In the genomic region with DNA sequence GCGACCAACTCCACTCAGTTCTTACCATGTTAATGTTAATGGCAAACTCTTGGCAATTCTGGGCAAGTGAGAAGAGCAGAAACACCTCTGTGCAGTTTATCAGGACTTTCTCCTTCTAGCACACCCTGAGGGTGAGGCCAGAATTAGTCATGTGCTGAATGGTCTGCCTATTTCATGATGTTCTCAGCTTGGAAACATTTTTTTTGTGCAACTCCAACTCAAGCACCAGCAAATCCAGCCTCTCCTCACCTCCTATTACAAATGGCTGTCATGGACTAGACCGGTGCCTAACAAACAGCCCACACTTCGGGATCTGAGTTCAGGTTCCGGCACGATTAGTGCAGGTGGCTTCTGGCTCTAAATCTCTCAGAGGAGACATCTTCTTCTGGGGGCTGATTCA, we compare ENCODE assay signal across 9 cellular contexts.
DNase-seq lines count a peak whose midpoint lies in the region; ATAC-seq and TF ChIP-seq lines count a peak whose summit lies in the region.
"Had no signal": no experiment of that assay in that cellular context is flagged by ENCODE, and none has a peak within 500 bp of the region (broad histone marks: within the 10 kb centered on the region; RNA-seq: fewer than 3 reads in every experiment).

No MANE protein-coding gene starts in this region.

- no peaks in the 10 kb centered on the region for H3K36me3 ChIP-seq in OCI-LY7 (ENCODE audit: insufficient read depth, low read length)

- no peak overlapping the region for H2AFZ ChIP-seq in OCI-LY7 (ENCODE audit: low read length)

- H3K4me3 Mint-ChIP-seq in Calu3 (ENCODE audit: low read depth, unreplicated experiment) (no peak overlapping the region), progenitor cell of endocrine pancreas (ENCODE audit: low read depth) (no peak overlapping the region)
- H3K4me3 Mint-ChIP-seq: activated T-cell treated with anti-CD3 and anti-CD28 coated beads, Interleukin-2, amount 50 U/mL, for 72 hours had no signal

- H3K36me3 Mint-ChIP-seq in Calu3 (ENCODE audit: insufficient read depth, unreplicated experiment) = no peaks in the 10 kb centered on the region
- H3K36me3 Mint-ChIP-seq in progenitor cell of endocrine pancreas (ENCODE audit: insufficient read depth) = no peaks in the 10 kb centered on the region

- peak; percentile 2 for ATAC-seq in Right ventricle myocardium superior (ENCODE audit: poor library complexity)
- no peak for ATAC-seq in stimulated activated naive CD8-positive, alpha-beta T cell treated with anti-CD3 and anti-CD28 coated beads, Interleukin-15, Interleukin-2, amounts not matched to agents 100 U/mL and 50 U/mL, for 24 hours
- ATAC-seq: activated T-cell treated with anti-CD3 and anti-CD28 coated beads, Interleukin-2, amount 50 U/mL, for 72 hours had no signal

- intact Hi-C loops in Calu3 (cut with micrococcal nuclease; ENCODE audit: unreplicated experiment) = no loop called here
- intact Hi-C loops in Right ventricle myocardium superior (cut with DNase I) = no loop called here
- intact Hi-C loops in OCI-LY7 (cut with micrococcal nuclease; ENCODE audit: unreplicated experiment) = no loop called here

- H3K27ac Mint-ChIP-seq in Calu3 (ENCODE audit: unreplicated experiment) (peak overlapping the region; percentile 19), progenitor cell of endocrine pancreas (no peak overlapping the region)
- H3K27ac Mint-ChIP-seq: activated T-cell treated with anti-CD3 and anti-CD28 coated beads, Interleukin-2, amount 50 U/mL, for 72 hours had no signal

- BruUV-seq in Calu3 (replicated peaks; lab: Mats Ljungman, UMichigan) = no TSS peak
- no TSS peak for BruUV-seq in OCI-LY7 (replicated peaks; lab: Mats Ljungman, UMichigan)

- CTCF ChIA-PET in Calu3 (lab: Charles Lee) (interaction anchor here (1.0 kb wide), 1 partner anchor 26 kb away, joined by 3 read pairs; no protein-coding TSS in a partner anchor), OCI-LY7 (lab: Charles Lee; ENCODE audit: unreplicated experiment) (no interaction called here)

- TF ChIP-seq CTCF in Calu3 (IDR thresholded peaks at IDR 0.05; ENCODE audit: unreplicated experiment) (no peak), progenitor cell of endocrine pancreas (IDR thresholded peaks at IDR 0.05; ENCODE audit: unreplicated experiment) (no peak), OCI-LY7 (conservative IDR thresholded peaks at IDR 0.05; ENCODE audit: low read length) (no peak)

- H3K9me3 Mint-ChIP-seq in Calu3 (ENCODE audit: low read depth, unreplicated experiment) (peaks cover 3% of the 10 kb centered on the region), progenitor cell of endocrine pancreas (ENCODE audit: low read depth) (peaks cover 6% of the 10 kb centered on the region)
- H3K9me3 Mint-ChIP-seq: activated T-cell treated with anti-CD3 and anti-CD28 coated beads, Interleukin-2, amount 50 U/mL, for 72 hours had no signal

- H3K4me3 ChIP-seq in skeletal muscle cell (ENCODE audit: low read depth, low read length) (no peak overlapping the region), OCI-LY7 (ENCODE audit: low read depth, low read length, poor library complexity, severe bottlenecking) (no peak overlapping the region)

- H3K4me2 ChIP-seq in OCI-LY7 (ENCODE audit: low read length) = no peak overlapping the region

- no peak overlapping the region for H3K27ac ChIP-seq in OCI-LY7 (ENCODE audit: low read depth, low read length, poor library complexity, severe bottlenecking)

- H3K4me1 Mint-ChIP-seq in Calu3 (ENCODE audit: low read depth, unreplicated experiment) (peaks cover 34% of the 10 kb centered on the region), progenitor cell of endocrine pancreas (ENCODE audit: low read depth) (peaks cover 18% of the 10 kb centered on the region)

- POLR2A ChIA-PET in OCI-LY7 (lab: Charles Lee) = no interaction called here

- DNase-seq in Calu3 = no peak
- peak; percentile 96 for DNase-seq in amniotic epithelial cell (ENCODE audit: low read depth)
- no peak for DNase-seq in Right ventricle myocardium superior
- DNase-seq in skeletal muscle cell (ENCODE audit: low read depth) = peak; percentile 78
- DNase-seq in NCI-H1436 treated with DMSO at 0.1 percent for 48 hours (lab: John Stamatoyannopoulos, UW) = no peak
- DNase-seq in progenitor cell of endocrine pancreas (ENCODE audit: low spot score, unreplicated experiment) = no peak
- DNase-seq in OCI-LY7 (ENCODE audit: low spot score) = no peak
- no peak for DNase-seq in stimulated activated naive CD8-positive, alpha-beta T cell treated with anti-CD3 and anti-CD28 coated beads, Interleukin-15, Interleukin-2, amounts not matched to agents 100 U/mL and 50 U/mL, for 24 hours
- DNase-seq: activated T-cell treated with anti-CD3 and anti-CD28 coated beads, Interleukin-2, amount 50 U/mL, for 72 hours had no signal

- no peaks in the 10 kb centered on the region for H3K9me3 ChIP-seq in OCI-LY7 (ENCODE audit: low read length)

- H4K20me1 ChIP-seq in OCI-LY7 (ENCODE audit: insufficient read depth, low read length) = no peaks in the 10 kb centered on the region

- H3K79me2 ChIP-seq in OCI-LY7 (ENCODE audit: insufficient read depth, low read depth, low read length) = no peaks in the 10 kb centered on the region

- no peaks in the 10 kb centered on the region for H3K27me3 Mint-ChIP-seq in Calu3 (ENCODE audit: unreplicated experiment)
- H3K27me3 Mint-ChIP-seq in progenitor cell of endocrine pancreas = no peaks in the 10 kb centered on the region

- H3K4me1 ChIP-seq in OCI-LY7 (ENCODE audit: insufficient read depth, low read length, poor library complexity, severe bottlenecking) = no peaks in the 10 kb centered on the region

- no peaks in the 10 kb centered on the region for H3K9me2 ChIP-seq in OCI-LY7 (ENCODE audit: insufficient read depth, low read length)

Comparison
In these comparisons a context has a peak if more than half of its experiments do, and no peak if none do; other contexts are left out.
1. DNase-seq: peak in amniotic epithelial cell (single experiment) and skeletal muscle cell (single experiment); none in Calu3 (single experiment), Right ventricle myocardium superior (single experiment), NCI-H1436 treated with DMSO at 0.1 percent for 48 hours (single experiment), progenitor cell of endocrine pancreas (single experiment), OCI-LY7 (single experiment) and stimulated activated naive CD8-positive, alpha-beta T cell treated with anti-CD3 and anti-CD28 coated beads, Interleukin-15, Interleukin-2, amounts not matched to agents 100 U/mL and 50 U/mL, for 24 hours (single experiment).